Comparison of ENCODE assay signal across 16 cellular contexts in genomic region chr1:228273720-228274451, GRCh38.
DNase-seq lines count a peak whose midpoint lies in the region; ATAC-seq, FAIRE-seq and TF ChIP-seq lines count a peak whose summit lies in the region.
"Had no signal": no experiment of that assay in that cellular context is flagged by ENCODE, and none has a peak within 500 bp of the region (broad histone marks: within the 10 kb centered on the region; RNA-seq: fewer than 3 reads in every experiment).

No MANE protein-coding gene starts in this region.

- intact Hi-C loops in K562 (cut with micrococcal nuclease) = no loop called here

- H3K4me3 ChIP-seq in K562 = no peak overlapping the region
- H3K4me3 ChIP-seq: PC-9, testis had no signal

- no peaks in the 10 kb centered on the region for H3K4me1 Mint-ChIP-seq in type B pancreatic cell (ENCODE audit: unreplicated experiment)

- peak; percentile 59 for DNase-seq in activated effector memory CD4-positive, alpha-beta T cell treated with anti-CD3 and anti-CD28 coated beads, Interleukin-2, amount 50 U/mL, for 16 hours
- DNase-seq in activated effector memory CD4-positive, alpha-beta T cell treated with Interleukin-2 at 50 U/mL for 16 hours = no peak
- DNase-seq in K562 (ENCODE audit: extremely low read depth in 1 of 4, low spot score in 3 of 4) (no peak), mesenteric fat pad (ENCODE audit: low spot score) (peak; percentile 82), type B pancreatic cell (ENCODE audit: extremely low spot score, unreplicated experiment) (peak; percentile 65), NCI-H2107 treated with DMSO at 0.1 percent for 48 hours (lab: John Stamatoyannopoulos, UW; ENCODE audit: unreplicated experiment) (no peak)
- DNase-seq: activated CD4-positive, CD25-positive, alpha-beta regulatory T cell treated with anti-CD3 and anti-CD28 coated beads, Interleukin-2, amount 50 U/mL, for 72 hours; activated T-cell treated with anti-CD3 and anti-CD28 coated beads for 4 hours; amniotic stem cell; NCI-H187; NCI-H524 treated with DMSO at 0.1 percent for 48 hours; PC-9; testis had no signal

- POLR2A ChIA-PET in K562 (lab: Yijun Ruan, JAX) = interaction anchor here (0.6 to 0.9 kb wide), 3 partner anchors 10 to 136 kb away, joined by 3 to 4 read pairs (median 3); no protein-coding TSS in a partner anchor

- H3K9me3 Mint-ChIP-seq in type B pancreatic cell = no peaks in the 10 kb centered on the region

- no peak overlapping the region for H3K27ac Mint-ChIP-seq in type B pancreatic cell

- TF ChIP-seq POLR2A in K562 (conservative IDR thresholded peaks at IDR 0.05) = no peak

- H3K9me1 ChIP-seq in K562 (ENCODE audit: control insufficient read depth, insufficient read depth, low read length) = peaks cover 6% of the 10 kb centered on the region

- H3K9me3 ChIP-seq in K562 (replicated peaks; ENCODE audit: control insufficient read depth, insufficient read depth, low read depth, low read length) = no peaks in the 10 kb centered on the region
- H3K9me3 ChIP-seq: testis had no signal

- H2AFZ ChIP-seq in K562 (ENCODE audit: low read depth, low read length) = no peak overlapping the region
- H2AFZ ChIP-seq: PC-9 had no signal

- no peaks in the 10 kb centered on the region for H3K27me3 ChIP-seq in K562 (ENCODE audit: control insufficient read depth in 2 of 2, insufficient read depth in 2 of 2, low read length in 2 of 2)
- H3K27me3 ChIP-seq: testis had no signal

- BruUV-seq in K562 (replicated peaks; lab: Mats Ljungman, UMichigan) = no TSS peak

- H3K27me3 Mint-ChIP-seq in type B pancreatic cell = no peaks in the 10 kb centered on the region

- TF ChIP-seq RAD21 in K562 (CRISPR knock-in tag; conservative IDR thresholded peaks at IDR 0.05 in 1 of 2, IDR thresholded peaks at IDR 0.05 in 1 of 2) = no peak

- TF ChIP-seq CTCF in K562 (IDR thresholded peaks at IDR 0.05 in 2 of 3, conservative IDR thresholded peaks at IDR 0.05 in 1 of 3; ENCODE audit: insufficient read depth in 2 of 3, low read depth in 1 of 3, low read length in 3 of 3) (peak; percentile 1 to 27 (median 23); a peak in 2 of 6 replicates), type B pancreatic cell (conservative IDR thresholded peaks at IDR 0.05) (no peak)

- 83% methylated on average over 39 of the region's 39 CpGs for WGBS in K562 (ENCODE audit: insufficient coverage, low coverage, missing lambda C conversion rate)

- no peak for ATAC-seq in K562
- no peak for ATAC-seq in HG03521 (IDR thresholded peaks at IDR 0.05; ENCODE audit: unreplicated experiment)
- no peak for ATAC-seq in GM19395 (IDR thresholded peaks at IDR 0.05; ENCODE audit: unreplicated experiment)

- in situ Hi-C loops in K562 (cut with MboI) = no loop called here

- H3K36me3 Mint-ChIP-seq in type B pancreatic cell = no peaks in the 10 kb centered on the region

- no peaks in the 10 kb centered on the region for H4K20me1 ChIP-seq in K562 (replicated peaks; ENCODE audit: control insufficient read depth, insufficient read depth, low read length)

- peaks cover 7% of the 10 kb centered on the region; the same call in 1 of the 3 replicates for H3K36me3 ChIP-seq in K562 (ENCODE audit: control insufficient read depth, insufficient read depth, low read length)

- TF ChIP-seq EP300 in K562 (IDR thresholded peaks at IDR 0.05; ENCODE audit: low read length) = no peak

- no peak overlapping the region for H3K4me2 ChIP-seq in K562 (ENCODE audit: insufficient read depth, low read length)
- H3K4me2 ChIP-seq: PC-9 had no signal

- H3K4me3 Mint-ChIP-seq in type B pancreatic cell = no peak overlapping the region

- H3K27ac ChIP-seq in K562 (ENCODE audit: extremely low read depth, low read depth, low read length) = no peak overlapping the region
- H3K27ac ChIP-seq: PC-9, testis had no signal

- FAIRE-seq in K562 (lab: Jason Lieb, UNC) = no peak
- FAIRE-seq: keratinocyte had no signal

- H3K4me1 ChIP-seq in K562 (replicated peaks in 1 of 2; ENCODE audit: control insufficient read depth in 2 of 2, insufficient read depth in 2 of 2, low read length in 2 of 2) = peaks cover 5 to 66% of the 10 kb centered on the region in 2 experiments; a peak in 3 of 5 replicates
- H3K4me1 ChIP-seq: testis had no signal

- H3K79me2 ChIP-seq in K562 (ENCODE audit: control insufficient read depth, insufficient read depth, low read length) = peaks cover 2% of the 10 kb centered on the region; the same call in 1 of the 3 replicates

- H3K9ac ChIP-seq in K562 (ENCODE audit: insufficient read depth in 1 of 2, low read depth in 2 of 2, low read length in 2 of 2) = 0 out of 4 replicates have a peak overlapping the region, but pooled peaks of 1 of the 2 experiments have one; percentile 23

- CTCF ChIA-PET in K562 (lab: Yijun Ruan, JAX; ENCODE audit: low intra/inter-chr PET ratio) = no interaction called here

TF ChIP-seq in K562, 482 proteins besides CTCF, POLR2A, EP300 and RAD21:
- TF ChIP-seq CTBP1 (IDR thresholded peaks at IDR 0.05; ENCODE audit: borderline replicate concordance) (no peak), CTCFL (IDR thresholded peaks at IDR 0.05; ENCODE audit: borderline replicate concordance, insufficient read depth, low read depth, low read length, poor library complexity, severe bottlenecking) (peak; percentile 33), POLR2G (IDR thresholded peaks at IDR 0.05; ENCODE audit: low read depth, low read length) (peak; percentile 40), HNRNPL (IDR thresholded peaks at IDR 0.05; ENCODE audit: low read depth, low read length) (0 out of 2 replicates have a peak, but pooled peaks have one; percentile 34), KLF6 (CRISPR knock-in tag; IDR thresholded peaks at IDR 0.05; ENCODE audit: borderline replicate concordance) (no peak), RBFOX2 (IDR thresholded peaks at IDR 0.05; ENCODE audit: low read depth, low read length) (peak; percentile 24; the same call in 1 of the 2 replicates)
- TF ChIP-seq, protein P1, sequence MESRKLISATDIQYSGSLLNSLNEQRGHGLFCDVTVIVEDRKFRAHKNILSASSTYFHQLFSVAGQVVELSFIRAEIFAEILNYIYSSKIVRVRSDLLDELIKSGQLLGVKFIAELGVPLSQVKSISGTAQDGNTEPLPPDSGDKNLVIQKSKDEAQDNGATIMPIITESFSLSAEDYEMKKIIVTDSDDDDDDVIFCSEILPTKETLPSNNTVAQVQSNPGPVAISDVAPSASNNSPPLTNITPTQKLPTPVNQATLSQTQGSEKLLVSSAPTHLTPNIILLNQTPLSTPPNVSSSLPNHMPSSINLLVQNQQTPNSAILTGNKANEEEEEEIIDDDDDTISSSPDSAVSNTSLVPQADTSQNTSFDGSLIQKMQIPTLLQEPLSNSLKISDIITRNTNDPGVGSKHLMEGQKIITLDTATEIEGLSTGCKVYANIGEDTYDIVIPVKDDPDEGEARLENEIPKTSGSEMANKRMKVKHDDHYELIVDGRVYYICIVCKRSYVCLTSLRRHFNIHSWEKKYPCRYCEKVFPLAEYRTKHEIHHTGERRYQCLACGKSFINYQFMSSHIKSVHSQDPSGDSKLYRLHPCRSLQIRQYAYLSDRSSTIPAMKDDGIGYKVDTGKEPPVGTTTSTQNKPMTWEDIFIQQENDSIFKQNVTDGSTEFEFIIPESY (CRISPR knock-in tag; IDR thresholded peaks at IDR 0.05) = peak; percentile 98
TF ChIP-seq in K562: peak in this region for 5.

Comparison
In these comparisons a context has a peak if more than half of its experiments do, and no peak if none do; other contexts are left out.
1. DNase-seq: peak in activated effector memory CD4-positive, alpha-beta T cell treated with anti-CD3 and anti-CD28 coated beads, Interleukin-2, amount 50 U/mL, for 16 hours (single experiment), mesenteric fat pad (single experiment) and type B pancreatic cell (single experiment); none in activated effector memory CD4-positive, alpha-beta T cell treated with Interleukin-2 at 50 U/mL for 16 hours (single experiment), K562 (0 of 4) and NCI-H2107 treated with DMSO at 0.1 percent for 48 hours (single experiment).